35 cellular contexts compared by ENCODE assay signal in genomic region chr13:110211046-110211445, GRCh38.
"Had no signal": no experiment of that assay in that cellular context is flagged by ENCODE, and none has a peak within 500 bp of the region (broad histone marks: within the 10 kb centered on the region; RNA-seq: fewer than 3 reads in every experiment).

No MANE protein-coding gene starts in this region.

- H3K27me3 ChIP-seq: adrenal gland, breast epithelium, cardiac muscle cell, esophagus squamous epithelium, gastroesophageal sphincter, heart right ventricle had no signal

- H3K4me3 Mint-ChIP-seq: activated CD4-positive, alpha-beta memory T cell treated with anti-CD3 and anti-CD28 coated beads, Interleukin-2, amount 10 ng/mL, durations not matched to agents 7 days and 5 days; activated CD4-positive, alpha-beta T cell treated with anti-CD3 and anti-CD28 coated beads, Interleukin-2, amount 10 ng/mL, durations not matched to agents 7 days and 5 days; activated naive CD4-positive, alpha-beta T cell treated with anti-CD3 and anti-CD28 coated beads for 36 hours; activated naive CD4-positive, alpha-beta T cell treated with anti-CD3 and anti-CD28 coated beads, Interleukin-2, amount 50 U/mL, for 24 hours; activated naive CD8-positive, alpha-beta T cell treated with anti-CD3 and anti-CD28 coated beads for 36 hours; activated naive CD8-positive, alpha-beta T cell treated with anti-CD3 and anti-CD28 coated beads, Interleukin-2, amount 50 U/mL, for 24 hours; activated T-helper 1 cell treated with anti-CD3 and anti-CD28 coated beads, Interleukin-12 subunit alpha, Interleukin-12 subunit beta, Interleukin-2, Interleukin-4 antibody, amounts not matched to agents 30 ng/mL and 10 ng/mL and 1 ng/mL, durations not matched to agents 14 hours and 24 hours and 36 hours; brain; effector memory CD8-positive, alpha-beta T cell; WTC11 had no signal

- DNase-seq: activated CD4-positive, alpha-beta memory T cell treated with anti-CD3 and anti-CD28 coated beads, Interleukin-2, amount 10 ng/mL, durations not matched to agents 7 days and 5 days; activated CD4-positive, alpha-beta T cell treated with anti-CD3 and anti-CD28 coated beads for 1 hour; activated CD4-positive, alpha-beta T cell treated with anti-CD3 and anti-CD28 coated beads for 4 hours; activated CD4-positive, alpha-beta T cell treated with anti-CD3 and anti-CD28 coated beads, Interleukin-2, amount 10 ng/mL, durations not matched to agents 7 days and 5 days; activated CD4-positive, alpha-beta T cell treated with anti-CD3 and anti-CD28 coated beads, Interleukin-2, amount 50 U/mL, for 4 hours; activated effector memory CD4-positive, alpha-beta T cell treated with anti-CD3 and anti-CD28 coated beads, Interleukin-2, amount 50 U/mL, for 16 hours; activated naive CD4-positive, alpha-beta T cell treated with anti-CD3 and anti-CD28 coated beads for 36 hours; activated naive CD8-positive, alpha-beta T cell treated with anti-CD3 and anti-CD28 coated beads for 36 hours; activated naive CD8-positive, alpha-beta T cell treated with anti-CD3 and anti-CD28 coated beads, Interleukin-2, amount 50 U/mL, for 24 hours; activated T-cell treated with anti-CD3 and anti-CD28 coated beads, Interleukin-2, amount 50 U/mL, for 1 hour; activated T-cell treated with anti-CD3 and anti-CD28 coated beads, Interleukin-2, amount 50 U/mL, for 48 hours; adrenal gland; amygdala; aorta; central memory CD4-positive, alpha-beta T cell; cortex of kidney; dermis blood vessel endothelial cell; effector CD4-positive, alpha-beta T cell; effector memory CD8-positive, alpha-beta T cell; esophagus squamous epithelium; foreskin melanocyte; heart right ventricle; T-helper 2 cell had no signal

- H3K36me3 ChIP-seq: breast epithelium had no signal

- H3K9me3 Mint-ChIP-seq: activated CD4-positive, alpha-beta memory T cell treated with anti-CD3 and anti-CD28 coated beads, Interleukin-2, amount 10 ng/mL, durations not matched to agents 7 days and 5 days; activated CD4-positive, alpha-beta T cell treated with anti-CD3 and anti-CD28 coated beads, Interleukin-2, amount 10 ng/mL, durations not matched to agents 7 days and 5 days; activated naive CD4-positive, alpha-beta T cell treated with anti-CD3 and anti-CD28 coated beads for 36 hours; activated naive CD4-positive, alpha-beta T cell treated with anti-CD3 and anti-CD28 coated beads, Interleukin-2, amount 50 U/mL, for 24 hours; activated naive CD8-positive, alpha-beta T cell treated with anti-CD3 and anti-CD28 coated beads for 36 hours; activated naive CD8-positive, alpha-beta T cell treated with anti-CD3 and anti-CD28 coated beads, Interleukin-2, amount 50 U/mL, for 24 hours; activated T-helper 1 cell treated with anti-CD3 and anti-CD28 coated beads, Interleukin-12 subunit alpha, Interleukin-12 subunit beta, Interleukin-2, Interleukin-4 antibody, amounts not matched to agents 30 ng/mL and 10 ng/mL and 1 ng/mL, durations not matched to agents 14 hours and 24 hours and 36 hours; activated T-helper 2 cell treated with anti-CD3 and anti-CD28 coated beads, Interferon-gamma antibody, Interleukin-2, Interleukin-4, amounts not matched to agents 10 μg/mL and 5 μg/mL and 100 μg/mL, durations not matched to agents 14 hours and 24 hours and 36 hours; effector memory CD8-positive, alpha-beta T cell; WTC11 had no signal

- H3K4me1 Mint-ChIP-seq: activated CD4-positive, alpha-beta memory T cell treated with anti-CD3 and anti-CD28 coated beads, Interleukin-2, amount 10 ng/mL, durations not matched to agents 7 days and 5 days; activated CD4-positive, alpha-beta T cell treated with anti-CD3 and anti-CD28 coated beads, Interleukin-2, amount 10 ng/mL, durations not matched to agents 7 days and 5 days; activated naive CD4-positive, alpha-beta T cell treated with anti-CD3 and anti-CD28 coated beads, Interleukin-2, amount 50 U/mL, for 24 hours; activated naive CD8-positive, alpha-beta T cell treated with anti-CD3 and anti-CD28 coated beads for 36 hours; activated naive CD8-positive, alpha-beta T cell treated with anti-CD3 and anti-CD28 coated beads, Interleukin-2, amount 50 U/mL, for 24 hours; WTC11 had no signal

- H3K27ac ChIP-seq: adrenal gland, breast epithelium, cardiac muscle cell, epithelial cell of prostate, esophagus squamous epithelium, gastroesophageal sphincter, heart right ventricle, VCaP had no signal

- H3K36me3 Mint-ChIP-seq: activated naive CD4-positive, alpha-beta T cell treated with anti-CD3 and anti-CD28 coated beads, Interleukin-2, amount 50 U/mL, for 24 hours; activated naive CD8-positive, alpha-beta T cell treated with anti-CD3 and anti-CD28 coated beads for 36 hours had no signal

- H3K4me1 ChIP-seq: breast epithelium had no signal

- ATAC-seq: activated naive CD8-positive, alpha-beta T cell treated with anti-CD3 and anti-CD28 coated beads, Interleukin-2, amount 50 U/mL, for 24 hours; effector memory CD8-positive, alpha-beta T cell; gastroesophageal sphincter; heart right ventricle; WTC11 had no signal

- H3K27me3 Mint-ChIP-seq: activated CD4-positive, alpha-beta memory T cell treated with anti-CD3 and anti-CD28 coated beads, Interleukin-2, amount 10 ng/mL, durations not matched to agents 7 days and 5 days; activated naive CD4-positive, alpha-beta T cell treated with anti-CD3 and anti-CD28 coated beads, Interleukin-2, amount 50 U/mL, for 24 hours; brain had no signal

- H3K27ac Mint-ChIP-seq: activated CD4-positive, alpha-beta memory T cell treated with anti-CD3 and anti-CD28 coated beads, Interleukin-2, amount 10 ng/mL, durations not matched to agents 7 days and 5 days; activated CD4-positive, alpha-beta T cell treated with anti-CD3 and anti-CD28 coated beads, Interleukin-2, amount 10 ng/mL, durations not matched to agents 7 days and 5 days; activated naive CD4-positive, alpha-beta T cell treated with anti-CD3 and anti-CD28 coated beads for 36 hours; activated naive CD4-positive, alpha-beta T cell treated with anti-CD3 and anti-CD28 coated beads, Interleukin-2, amount 50 U/mL, for 24 hours; activated naive CD8-positive, alpha-beta T cell treated with anti-CD3 and anti-CD28 coated beads for 36 hours; activated naive CD8-positive, alpha-beta T cell treated with anti-CD3 and anti-CD28 coated beads, Interleukin-2, amount 50 U/mL, for 24 hours; activated T-helper 1 cell treated with anti-CD3 and anti-CD28 coated beads, Interleukin-12 subunit alpha, Interleukin-12 subunit beta, Interleukin-2, Interleukin-4 antibody, amounts not matched to agents 30 ng/mL and 10 ng/mL and 1 ng/mL, durations not matched to agents 14 hours and 24 hours and 36 hours; activated T-helper 2 cell treated with anti-CD3 and anti-CD28 coated beads, Interferon-gamma antibody, Interleukin-2, Interleukin-4, amounts not matched to agents 10 μg/mL and 5 μg/mL and 100 μg/mL, durations not matched to agents 14 hours and 24 hours and 36 hours; brain; effector memory CD8-positive, alpha-beta T cell; WTC11 had no signal

- H3K9me3 ChIP-seq: adrenal gland, breast epithelium, esophagus squamous epithelium, gastroesophageal sphincter, heart right ventricle had no signal

- FAIRE-seq: colon, endothelial cell of umbilical vein had no signal

- H3K4me3 ChIP-seq: adrenal gland, breast epithelium, cardiac muscle cell, esophagus squamous epithelium, gastroesophageal sphincter, heart right ventricle had no signal
